ENCODE assay signal across 18 cellular contexts in the genomic region with DNA sequence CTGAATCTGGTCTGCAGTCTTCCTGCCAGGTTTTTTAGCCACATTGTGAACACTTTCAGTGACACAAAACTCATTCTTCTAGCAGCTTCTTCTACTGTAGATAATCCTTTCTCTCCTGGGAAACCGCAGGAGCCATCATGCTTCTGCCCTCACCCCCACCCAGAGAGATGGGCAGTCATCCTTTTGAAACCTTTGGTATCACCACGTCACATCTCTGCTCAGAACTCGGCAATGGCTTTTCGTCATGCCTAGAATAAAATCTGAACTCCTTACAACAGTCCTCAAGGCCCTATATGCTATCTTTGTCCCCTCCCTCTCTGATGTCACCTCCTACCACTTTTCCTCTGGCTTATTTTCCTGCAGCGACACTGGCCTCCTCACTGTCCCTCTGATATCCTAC. TPM values are rescaled to one million over a fixed set of nuclear protein-coding genes. Genes with fewer than 3 reads are reported as not detected.
DNase-seq lines count a peak whose midpoint lies in the region; ATAC-seq and TF ChIP-seq lines count a peak whose summit lies in the region.
"Had no signal": no experiment of that assay in that cellular context is flagged by ENCODE, and none has a peak within 500 bp of the region (broad histone marks: within the 10 kb centered on the region; RNA-seq: fewer than 3 reads in every experiment).

No MANE protein-coding gene starts in this region.

- H3K4me1 ChIP-seq in MM.1S (ENCODE audit: low read length): peaks cover 11% of the 10 kb centered on the region
- peaks cover under 1 to 40% (median 36%) of the 10 kb centered on the region in 4 donors for H3K4me1 ChIP-seq in esophagus muscularis mucosa
- H3K4me1 ChIP-seq in vagina: peaks cover 3% of the 10 kb centered on the region
- H3K4me1 ChIP-seq: foreskin keratinocyte, HAP-1 had no signal

- TF ChIP-seq CTCF in activated CD8-positive, alpha-beta T cell treated with anti-CD3 and anti-CD28 coated beads for 36 hours (IDR thresholded peaks at IDR 0.05): no peak
- no peak for TF ChIP-seq CTCF in MM.1S (IDR thresholded peaks at IDR 0.05; ENCODE audit: low read length)
- TF ChIP-seq CTCF in esophagus muscularis mucosa (IDR thresholded peaks at IDR 0.05): no peak
- no peak for TF ChIP-seq CTCF in vagina (IDR thresholded peaks at IDR 0.05)

- H3K36me3 ChIP-seq in MM.1S (replicated peaks; ENCODE audit: insufficient read depth, low read length) (no peaks in the 10 kb centered on the region), esophagus muscularis mucosa (no peaks in the 10 kb centered on the region), vagina (no peaks in the 10 kb centered on the region)
- H3K36me3 ChIP-seq: HAP-1, upper lobe of right lung had no signal

- no peak for TF ChIP-seq EP300 in esophagus muscularis mucosa (IDR thresholded peaks at IDR 0.05)

- H3K9ac ChIP-seq in MM.1S (ENCODE audit: low read length): no peak overlapping the region

- no peaks in the 10 kb centered on the region for H3K79me2 ChIP-seq in MM.1S (ENCODE audit: low read length)

- peaks cover 23% of the 10 kb centered on the region for H3K27me3 Mint-ChIP-seq in activated CD8-positive, alpha-beta T cell treated with anti-CD3 and anti-CD28 coated beads for 36 hours
- peaks cover 44% of the 10 kb centered on the region for H3K27me3 Mint-ChIP-seq in activated CD8-positive, alpha-beta T cell treated with anti-CD3 and anti-CD28 coated beads, Interleukin-2, amount 10 ng/mL, durations not matched to agents 7 days and 5 days (ENCODE audit: low read depth)

- H3K4me3 ChIP-seq in MM.1S (ENCODE audit: low read length) (no peak overlapping the region), esophagus muscularis mucosa (no peak overlapping the region), vagina (no peak overlapping the region)
- H3K4me3 ChIP-seq: HAP-1, lung, skin epidermis, upper lobe of right lung had no signal

- POLR2A ChIA-PET in activated CD8-positive, alpha-beta T cell treated with anti-CD3 and anti-CD28 coated beads for 36 hours (lab: Charles Lee): interaction anchor here (0.7 to 1.7 kb wide), 3 partner anchors 11 to 43 kb away, joined by 3 to 5 read pairs (median 5); no protein-coding TSS in a partner anchor
- POLR2A ChIA-PET in activated CD8-positive, alpha-beta T cell treated with anti-CD3 and anti-CD28 coated beads, Interleukin-2, amount 10 ng/mL, durations not matched to agents 7 days and 5 days (lab: Charles Lee): interaction anchor here (1.3 to 1.8 kb wide), 2 partner anchors 42 to 177 kb away, joined by 3 to 4 read pairs; no protein-coding TSS in a partner anchor

- H3K4me2 ChIP-seq in MM.1S (ENCODE audit: low read depth, low read length): peak overlapping the region; percentile 33; the same call in 1 of the 2 replicates

- peaks cover 21% of the 10 kb centered on the region for H3K4me1 Mint-ChIP-seq in activated CD8-positive, alpha-beta T cell treated with anti-CD3 and anti-CD28 coated beads for 36 hours (ENCODE audit: low read depth)
- peaks cover 22% of the 10 kb centered on the region for H3K4me1 Mint-ChIP-seq in activated CD8-positive, alpha-beta T cell treated with anti-CD3 and anti-CD28 coated beads, Interleukin-2, amount 10 ng/mL, durations not matched to agents 7 days and 5 days (ENCODE audit: low read depth)
- H3K4me1 Mint-ChIP-seq in stimulated activated effector memory CD8-positive, alpha-beta T cell treated with anti-CD3 and anti-CD28 coated beads, Interleukin-12 subunit alpha, Interleukin-12 subunit beta, amount 100 ng/mL, for 72 hours: peaks cover 27% of the 10 kb centered on the region

- DNase-seq in activated CD8-positive, alpha-beta T cell treated with anti-CD3 and anti-CD28 coated beads for 36 hours: no peak
- DNase-seq in activated CD8-positive, alpha-beta T cell treated with anti-CD3 and anti-CD28 coated beads, Interleukin-2, amount 10 ng/mL, durations not matched to agents 7 days and 5 days: no peak
- no peak for DNase-seq in MM.1S
- DNase-seq in esophagus muscularis mucosa (ENCODE audit: extremely low spot score): no peak
- DNase-seq in stimulated activated effector memory CD8-positive, alpha-beta T cell treated with anti-CD3 and anti-CD28 coated beads, Interleukin-12 subunit alpha, Interleukin-12 subunit beta, amount 100 ng/mL, for 72 hours (ENCODE audit: low spot score in 2 of 2): no peak
- DNase-seq in NCI-H2227 treated with DMSO at 0.1 percent for 48 hours (lab: John Stamatoyannopoulos, UW): no peak
- no peak for DNase-seq in vagina (ENCODE audit: extremely low spot score in 2 of 2)
- DNase-seq: hippocampal formation; naive B cell; NCI-H1092; stimulated activated CD4-positive, alpha-beta T cell treated with anti-CD3 and anti-CD28 coated beads, Interleukin-4, amount 100 ng/mL, for 1 hour; upper lobe of right lung had no signal

- H3K4me3 Mint-ChIP-seq in activated CD8-positive, alpha-beta T cell treated with anti-CD3 and anti-CD28 coated beads for 36 hours: no peak overlapping the region
- H3K4me3 Mint-ChIP-seq in activated CD8-positive, alpha-beta T cell treated with anti-CD3 and anti-CD28 coated beads, Interleukin-2, amount 10 ng/mL, durations not matched to agents 7 days and 5 days: no peak overlapping the region
- no peak overlapping the region for H3K4me3 Mint-ChIP-seq in stimulated activated effector memory CD8-positive, alpha-beta T cell treated with anti-CD3 and anti-CD28 coated beads, Interleukin-12 subunit alpha, Interleukin-12 subunit beta, amount 100 ng/mL, for 72 hours

- no peaks in the 10 kb centered on the region for H4K20me1 ChIP-seq in MM.1S (ENCODE audit: insufficient read depth, low read length)

- no peak for ATAC-seq in activated CD8-positive, alpha-beta T cell treated with anti-CD3 and anti-CD28 coated beads for 36 hours
- ATAC-seq in activated CD8-positive, alpha-beta T cell treated with anti-CD3 and anti-CD28 coated beads, Interleukin-2, amount 10 ng/mL, durations not matched to agents 7 days and 5 days: no peak
- ATAC-seq in stimulated activated effector memory CD8-positive, alpha-beta T cell treated with anti-CD3 and anti-CD28 coated beads, Interleukin-12 subunit alpha, Interleukin-12 subunit beta, amount 100 ng/mL, for 72 hours: no peak
- no peak for ATAC-seq in GM21423 (IDR thresholded peaks at IDR 0.05; ENCODE audit: unreplicated experiment)

- H3F3A ChIP-seq in MM.1S (ENCODE audit: insufficient read depth, low read length): no peaks in the 10 kb centered on the region

- H3K9me2 ChIP-seq in MM.1S (replicated peaks; ENCODE audit: insufficient read depth, low read length): no peaks in the 10 kb centered on the region

- CTCF ChIA-PET in activated CD8-positive, alpha-beta T cell treated with anti-CD3 and anti-CD28 coated beads for 36 hours (lab: Charles Lee): interaction anchor here (0.7 kb wide), 1 partner anchor 9 kb away, joined by 3 read pairs; no protein-coding TSS in a partner anchor
- CTCF ChIA-PET in activated CD8-positive, alpha-beta T cell treated with anti-CD3 and anti-CD28 coated beads, Interleukin-2, amount 10 ng/mL, durations not matched to agents 7 days and 5 days (lab: Charles Lee): interaction anchor here (1.0 to 3.4 kb wide), 3 partner anchors 18 to 77 kb away, joined by 4 to 19 read pairs (median 4); no protein-coding TSS in a partner anchor

- H2AFZ ChIP-seq in MM.1S (ENCODE audit: low read length): peak overlapping the region; percentile 65

- intact Hi-C loops in activated CD8-positive, alpha-beta T cell treated with anti-CD3 and anti-CD28 coated beads for 36 hours (cut with micrococcal nuclease): no loop called here
- intact Hi-C loops in esophagus muscularis mucosa (cut with DNase I): loop anchor here (2.0 kb wide), 1 partner anchor 78 kb away; no protein-coding TSS in a partner anchor
- intact Hi-C loops in vagina (cut with DNase I): no loop called here

- H3K9me3 ChIP-seq in MM.1S (replicated peaks; ENCODE audit: insufficient read depth, low read length): no peaks in the 10 kb centered on the region
- no peaks in the 10 kb centered on the region for H3K9me3 ChIP-seq in esophagus muscularis mucosa
- H3K9me3 ChIP-seq in vagina: no peaks in the 10 kb centered on the region
- H3K9me3 ChIP-seq: HAP-1, upper lobe of right lung had no signal

- no peaks in the 10 kb centered on the region for H3K9me3 Mint-ChIP-seq in activated CD8-positive, alpha-beta T cell treated with anti-CD3 and anti-CD28 coated beads for 36 hours
- H3K9me3 Mint-ChIP-seq in activated CD8-positive, alpha-beta T cell treated with anti-CD3 and anti-CD28 coated beads, Interleukin-2, amount 10 ng/mL, durations not matched to agents 7 days and 5 days (ENCODE audit: insufficient read depth): no peaks in the 10 kb centered on the region
- H3K9me3 Mint-ChIP-seq in stimulated activated effector memory CD8-positive, alpha-beta T cell treated with anti-CD3 and anti-CD28 coated beads, Interleukin-12 subunit alpha, Interleukin-12 subunit beta, amount 100 ng/mL, for 72 hours: no peaks in the 10 kb centered on the region
- H3K9me3 Mint-ChIP-seq: naive B cell had no signal

- H3K27ac Mint-ChIP-seq in activated CD8-positive, alpha-beta T cell treated with anti-CD3 and anti-CD28 coated beads for 36 hours: peak overlapping the region; percentile 57
- no peak overlapping the region for H3K27ac Mint-ChIP-seq in activated CD8-positive, alpha-beta T cell treated with anti-CD3 and anti-CD28 coated beads, Interleukin-2, amount 10 ng/mL, durations not matched to agents 7 days and 5 days
- peak overlapping the region; percentile 88 for H3K27ac Mint-ChIP-seq in stimulated activated effector memory CD8-positive, alpha-beta T cell treated with anti-CD3 and anti-CD28 coated beads, Interleukin-12 subunit alpha, Interleukin-12 subunit beta, amount 100 ng/mL, for 72 hours
- H3K27ac Mint-ChIP-seq: progenitor cell of endocrine pancreas had no signal

- H3K36me3 Mint-ChIP-seq in activated CD8-positive, alpha-beta T cell treated with anti-CD3 and anti-CD28 coated beads for 36 hours (ENCODE audit: low read depth): no peaks in the 10 kb centered on the region
- H3K36me3 Mint-ChIP-seq in activated CD8-positive, alpha-beta T cell treated with anti-CD3 and anti-CD28 coated beads, Interleukin-2, amount 10 ng/mL, durations not matched to agents 7 days and 5 days (ENCODE audit: low read depth): no peaks in the 10 kb centered on the region
- no peaks in the 10 kb centered on the region for H3K36me3 Mint-ChIP-seq in stimulated activated effector memory CD8-positive, alpha-beta T cell treated with anti-CD3 and anti-CD28 coated beads, Interleukin-12 subunit alpha, Interleukin-12 subunit beta, amount 100 ng/mL, for 72 hours
- H3K36me3 Mint-ChIP-seq: naive B cell had no signal

- TF ChIP-seq POLR2A in esophagus muscularis mucosa (IDR thresholded peaks at IDR 0.05; ENCODE audit: low read depth) (no peak), vagina (IDR thresholded peaks at IDR 0.05) (no peak)

- H3K27ac ChIP-seq in MM.1S (ENCODE audit: low read length) (peak overlapping the region; percentile 17; the same call in 1 of the 2 replicates), esophagus muscularis mucosa (replicated peaks in 1 of 4) (peak overlapping the region in 3 of 4 donors; percentile 47 to 55 (median 54)), vagina (no peak overlapping the region)
- H3K27ac ChIP-seq: foreskin keratinocyte, skin epidermis, upper lobe of right lung had no signal

- H3K27me3 ChIP-seq in MM.1S (replicated peaks; ENCODE audit: insufficient read depth, low read length) (peaks cover 9% of the 10 kb centered on the region), esophagus muscularis mucosa (peaks cover 0 to 18% (median 8%) of the 10 kb centered on the region in 4 donors), vagina (no peaks in the 10 kb centered on the region)

- WGBS in esophagus muscularis mucosa: 91% methylated on average over 5 of the region's 5 CpGs

RNA-seq across cellular contexts. Expression of a gene that starts 46.4 kb away (rescaled TPM):
- 10 to 100 TPM; 27.4 to 27.7 TPM for total RNA-seq in activated CD8-positive, alpha-beta T cell treated with anti-CD3 and anti-CD28 coated beads for 36 hours
- total RNA-seq in activated CD8-positive, alpha-beta T cell treated with anti-CD3 and anti-CD28 coated beads, Interleukin-2, amount 10 ng/mL, durations not matched to agents 7 days and 5 days: 10 to 100 TPM; 52.7 to 54.2 TPM
- 10 to 100 TPM; 35.7 to 46.7 (median 41.3) TPM for total RNA-seq in esophagus muscularis mucosa
- total RNA-seq in vagina: 27.5 TPM
